Comparison of ENCODE assay signal across 2 cellular contexts in genomic region chr1:168121314-168122029, GRCh38.
TF ChIP-seq lines count a peak whose summit lies in the region.

No MANE protein-coding gene starts in this region.

TF ChIP-seq in liver, 16 proteins besides CTCF, POLR2A, EP300 and RAD21:
- TF ChIP-seq YY1 (IDR thresholded peaks at IDR 0.05): no peak
- TF ChIP-seq SP1 (IDR thresholded peaks at IDR 0.05): no peak
- peak; percentile 79 for TF ChIP-seq NR2F2 (IDR thresholded peaks at IDR 0.05)
- TF ChIP-seq MAX (IDR thresholded peaks at IDR 0.05): no peak

TF ChIP-seq in HepG2, 621 proteins besides CTCF, POLR2A, EP300 and RAD21:
- TF ChIP-seq SAP130 (CRISPR knock-in tag; IDR thresholded peaks at IDR 0.05; ENCODE audit: low read depth) (no peak), ZNF20 (CRISPR knock-in tag; IDR thresholded peaks at IDR 0.05) (no peak), SSRP1 (CRISPR knock-in tag; IDR thresholded peaks at IDR 0.05) (no peak), DMAP1 (CRISPR knock-in tag; IDR thresholded peaks at IDR 0.05) (no peak), SRSF9 (IDR thresholded peaks at IDR 0.05; ENCODE audit: borderline replicate concordance, insufficient read depth, low read depth, low read length, poor library complexity, severe bottlenecking) (no peak), NKX3-1 (CRISPR knock-in tag; IDR thresholded peaks at IDR 0.05) (no peak), ELF3 (CRISPR knock-in tag; IDR thresholded peaks at IDR 0.05) (no peak), ADNP (CRISPR knock-in tag; IDR thresholded peaks at IDR 0.05) (no peak), SIN3A (IDR thresholded peaks at IDR 0.05; ENCODE audit: borderline replicate concordance, low read depth, low read length) (no peak), CBX5 (CRISPR knock-in tag; IDR thresholded peaks at IDR 0.05; ENCODE audit: borderline replicate concordance) (no peak), MATR3 (CRISPR knock-in tag; IDR thresholded peaks at IDR 0.05) (no peak), MEIS1 (CRISPR knock-in tag; IDR thresholded peaks at IDR 0.05; ENCODE audit: borderline replicate concordance) (no peak), ISX (CRISPR knock-in tag; conservative IDR thresholded peaks at IDR 0.05) (no peak), ZBTB43 (CRISPR knock-in tag; conservative IDR thresholded peaks at IDR 0.05) (no peak), IKZF5 (CRISPR knock-in tag; IDR thresholded peaks at IDR 0.05) (no peak)
